Comparison of ENCODE assay signal across 26 cellular contexts in the genomic region with DNA sequence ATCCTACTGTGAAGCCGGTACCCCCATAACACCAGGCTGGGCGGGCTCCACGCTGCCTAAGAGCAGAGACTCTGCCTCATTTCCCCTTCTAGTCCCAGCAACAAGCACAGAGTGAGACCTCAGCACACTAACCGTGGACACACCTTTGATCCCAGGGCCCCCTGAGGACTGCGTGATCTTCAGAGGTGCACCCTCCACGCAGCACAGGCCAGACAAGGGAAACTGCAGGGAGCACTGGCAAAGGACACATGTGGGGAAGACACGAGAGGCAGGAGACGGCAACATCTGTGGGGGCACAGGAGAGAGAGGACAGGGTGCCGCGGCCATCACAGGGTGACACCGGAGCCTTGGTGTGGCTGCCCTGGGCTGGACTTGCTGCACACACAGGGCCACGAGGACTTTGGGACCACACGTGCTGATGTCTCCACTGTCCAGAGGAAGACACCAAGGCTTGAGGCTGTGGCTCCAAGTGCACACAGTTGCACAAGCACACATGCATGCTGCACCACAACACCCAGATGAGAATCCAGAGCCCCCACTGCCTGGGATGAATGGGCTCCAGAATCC.
"Had no signal": no experiment of that assay in that cellular context is flagged by ENCODE, and none has a peak within 500 bp of the region (broad histone marks: within the 10 kb centered on the region; RNA-seq: fewer than 3 reads in every experiment).

No MANE protein-coding gene starts in this region.

- H3K27ac ChIP-seq: cardiac muscle cell, coronary artery, epithelial cell of prostate, foreskin keratinocyte, gastroesophageal sphincter, heart right ventricle, neutrophil, pancreas, right atrium auricular region, testis, tibial artery had no signal

- H3K4me3 ChIP-seq: cardiac muscle cell, coronary artery, gastroesophageal sphincter, heart right ventricle, lung, mucosa of descending colon, pancreas, right atrium auricular region, smooth muscle cell, testis, tibial artery had no signal

- H3K36me3 ChIP-seq: cardiac muscle cell, gastroesophageal sphincter, heart right ventricle, neutrophil, pancreas, right atrium auricular region, tibial artery had no signal

- H3K9me3 ChIP-seq: gastroesophageal sphincter, heart right ventricle, mucosa of descending colon, neutrophil, pancreas, right atrium auricular region, testis, tibial artery had no signal

- H3K27me3 ChIP-seq: cardiac muscle cell, foreskin keratinocyte, gastroesophageal sphincter, neutrophil, pancreas, right atrium auricular region, testis, tibial artery had no signal

- ATAC-seq: esophagus mucosa; foreskin keratinocyte; gastroesophageal sphincter; heart right ventricle; left ventricle myocardium superior; mucosa of descending colon; pancreas; sciatic nerve; stimulated activated effector memory CD8-positive, alpha-beta T cell treated with anti-CD3 and anti-CD28 coated beads, Interleukin-12 subunit alpha, Interleukin-12 subunit beta, amount 100 ng/mL, for 72 hours; stimulated activated naive CD8-positive, alpha-beta T cell treated with anti-CD3 and anti-CD28 coated beads, Interleukin-15, Interleukin-2, amounts not matched to agents 100 U/mL and 50 U/mL, for 24 hours had no signal

- H3K4me1 ChIP-seq: foreskin keratinocyte, gastroesophageal sphincter, heart right ventricle, pancreas, right atrium auricular region, testis, tibial artery had no signal

- DNase-seq: foreskin keratinocyte; heart right ventricle; hippocampal formation; kidney glomerular epithelial cell; left ventricle myocardium superior; mucosa of descending colon; naive B cell; nephron progenitor cell; pancreas; stimulated activated CD4-positive, alpha-beta T cell treated with anti-CD3 and anti-CD28 coated beads, Interleukin-2, amount 100 ng/mL, for 24 hours; stimulated activated CD4-positive, alpha-beta T cell treated with anti-CD3 and anti-CD28 coated beads, Interleukin-4, amount 100 ng/mL, for 24 hours; stimulated activated naive CD8-positive, alpha-beta T cell treated with anti-CD3 and anti-CD28 coated beads, Interleukin-15, Interleukin-2, amounts not matched to agents 100 U/mL and 50 U/mL, for 24 hours; substantia nigra; testis had no signal
